In the genomic region with DNA sequence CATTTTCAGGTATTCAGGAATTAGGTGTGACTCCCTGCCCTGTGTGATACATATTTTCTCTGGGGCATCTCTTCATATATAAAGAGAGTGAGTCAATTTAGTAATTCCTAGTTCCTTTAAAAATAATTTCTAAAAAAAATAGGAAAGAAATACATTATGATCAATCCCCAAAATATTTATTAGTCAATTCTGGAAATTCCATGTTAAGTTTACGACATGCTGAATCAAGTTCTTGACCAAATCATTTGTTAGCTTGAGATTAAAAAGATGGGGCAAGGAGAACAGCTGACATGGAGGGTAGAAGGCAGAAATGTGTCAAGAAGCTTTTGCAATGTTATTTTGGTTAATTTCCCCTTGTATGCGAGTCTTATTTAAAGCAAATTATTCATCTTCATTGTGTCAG, we compare ENCODE assay signal across 1 cellular context.
TF ChIP-seq lines count a peak whose summit lies in the region.

No MANE protein-coding gene starts in this region.

TF ChIP-seq in HepG2, 621 proteins besides CTCF, POLR2A, EP300 and RAD21:
- TF ChIP-seq KLF11 (CRISPR knock-in tag; IDR thresholded peaks at IDR 0.05) (no peak), ZNF251 (CRISPR knock-in tag; IDR thresholded peaks at IDR 0.05) (no peak), TIGD3 (CRISPR knock-in tag; IDR thresholded peaks at IDR 0.05; ENCODE audit: borderline replicate concordance) (no peak), CCAR2 (optimal IDR thresholded peaks at IDR 0.05; ENCODE audit: low read depth, low read length) (no peak), CEBPB (IDR thresholded peaks at IDR 0.05; ENCODE audit: borderline replicate concordance, low read depth, low read length) (no peak), ZBTB7A (CRISPR knock-in tag; IDR thresholded peaks at IDR 0.05) (no peak), CHD2 (IDR thresholded peaks at IDR 0.05; ENCODE audit: low read depth, low read length) (no peak), TMF1 (CRISPR knock-in tag; IDR thresholded peaks at IDR 0.05; ENCODE audit: low read depth) (no peak), ZNF747 (CRISPR knock-in tag; IDR thresholded peaks at IDR 0.05; ENCODE audit: borderline replicate concordance) (no peak), ZNF331 (CRISPR knock-in tag; IDR thresholded peaks at IDR 0.05) (no peak), RAD51 (IDR thresholded peaks at IDR 0.05; ENCODE audit: borderline replicate concordance) (no peak), RXRB (CRISPR knock-in tag; IDR thresholded peaks at IDR 0.05; ENCODE audit: borderline replicate concordance) (no peak), REPIN1 (CRISPR knock-in tag; IDR thresholded peaks at IDR 0.05; ENCODE audit: borderline replicate concordance, low read depth) (no peak)
- TF ChIP-seq, protein P1, sequence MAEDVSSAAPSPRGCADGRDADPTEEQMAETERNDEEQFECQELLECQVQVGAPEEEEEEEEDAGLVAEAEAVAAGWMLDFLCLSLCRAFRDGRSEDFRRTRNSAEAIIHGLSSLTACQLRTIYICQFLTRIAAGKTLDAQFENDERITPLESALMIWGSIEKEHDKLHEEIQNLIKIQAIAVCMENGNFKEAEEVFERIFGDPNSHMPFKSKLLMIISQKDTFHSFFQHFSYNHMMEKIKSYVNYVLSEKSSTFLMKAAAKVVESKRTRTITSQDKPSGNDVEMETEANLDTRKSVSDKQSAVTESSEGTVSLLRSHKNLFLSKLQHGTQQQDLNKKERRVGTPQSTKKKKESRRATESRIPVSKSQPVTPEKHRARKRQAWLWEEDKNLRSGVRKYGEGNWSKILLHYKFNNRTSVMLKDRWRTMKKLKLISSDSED (CRISPR knock-in tag; IDR thresholded peaks at IDR 0.05): no peak
